6 cellular contexts compared by ENCODE assay signal in the genomic region with DNA sequence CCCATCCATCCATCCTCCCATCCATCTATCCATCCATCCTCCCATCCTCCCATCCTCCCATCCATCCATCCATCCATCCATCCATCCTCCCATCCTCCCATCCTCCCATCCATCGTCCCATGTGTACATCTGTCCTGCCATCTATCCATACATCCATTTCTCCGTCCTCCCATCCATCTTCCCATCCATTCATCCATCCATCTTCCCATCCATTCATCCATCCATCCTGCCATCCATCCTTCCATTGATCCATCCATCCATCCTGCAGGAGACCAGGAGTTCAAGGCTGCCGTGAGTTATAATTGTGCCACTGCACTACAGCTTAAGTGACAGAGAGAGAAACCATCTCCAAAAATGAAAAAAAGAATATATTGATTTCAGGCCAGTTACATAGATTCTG.
"Had no signal": no experiment of that assay in that cellular context is flagged by ENCODE, and none has a peak within 500 bp of the region (broad histone marks: within the 10 kb centered on the region; RNA-seq: fewer than 3 reads in every experiment).

No MANE protein-coding gene starts in this region.

- ATAC-seq: HCT116 had no signal

- H3K4me3 ChIP-seq: GM23248 had no signal

- H3K27ac ChIP-seq: GM23248 had no signal

- H3K36me3 Mint-ChIP-seq: IgD-negative memory B cell had no signal

- H3K9ac ChIP-seq: GM23248 had no signal

- H3K4me1 Mint-ChIP-seq: IgD-negative memory B cell had no signal

- H2AFZ ChIP-seq: GM23248 had no signal

- H3K4me3 Mint-ChIP-seq: IgD-negative memory B cell had no signal

- DNase-seq: GM23248, GOT3, H7, KBM-7 had no signal

- H3K27ac Mint-ChIP-seq: IgD-negative memory B cell had no signal
